In the genomic region with DNA sequence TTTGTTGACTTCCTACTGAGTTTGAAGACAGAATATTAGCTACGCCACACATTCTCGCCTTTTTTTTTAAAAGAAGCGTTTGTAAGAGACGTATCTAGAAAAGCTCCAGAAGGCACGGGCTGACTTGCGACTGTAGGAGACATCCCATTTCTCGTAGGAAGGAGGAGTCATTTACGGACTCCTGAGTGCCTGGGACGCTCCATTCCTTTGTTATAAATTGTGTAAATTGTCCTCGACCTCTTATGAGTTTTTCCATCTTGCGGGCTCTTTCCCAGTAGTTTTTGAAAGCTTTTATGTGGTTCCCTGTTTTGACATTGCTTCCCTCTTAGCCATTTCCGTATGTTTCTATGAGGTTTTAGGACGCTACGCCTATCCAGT, we compare ENCODE assay signal across 8 cellular contexts. TPM values are rescaled to one million over a fixed set of nuclear protein-coding genes. Genes with fewer than 3 reads are reported as not detected.
DNase-seq lines count a peak whose midpoint lies in the region; ATAC-seq and TF ChIP-seq lines count a peak whose summit lies in the region.

No MANE protein-coding gene starts in this region.

- peak overlapping the region; percentile 94 for H3K9ac ChIP-seq in adipocyte (ENCODE audit: low read length)

- H3K36me3 ChIP-seq in adipocyte (ENCODE audit: control insufficient read depth, insufficient read depth, low read length, severe bottlenecking) (peaks cover 14% of the 10 kb centered on the region), kidney epithelial cell (ENCODE audit: control insufficient read depth, insufficient read depth, low read length) (peaks cover 2% of the 10 kb centered on the region), thymus (ENCODE audit: control insufficient read depth, insufficient read depth) (peaks cover 21% of the 10 kb centered on the region)

- H3K27ac ChIP-seq in HL-60 (replicated peaks) (peak overlapping the region; percentile 55), thymus (ENCODE audit: low read depth) (no peak overlapping the region)

- WGBS in thymus: 11% methylated on average over 14 of the region's 14 CpGs

- no peaks in the 10 kb centered on the region for H3K9me3 ChIP-seq in adipocyte (ENCODE audit: control insufficient read depth, low read length)
- H3K9me3 ChIP-seq in thymus (ENCODE audit: control insufficient read depth): no peaks in the 10 kb centered on the region

- peak overlapping the region; percentile 89 for H3K4me3 ChIP-seq in AG09309 (ENCODE audit: control insufficient read depth, low read depth, low read length)
- H3K4me3 ChIP-seq in HL-60 (replicated peaks; ENCODE audit: insufficient read depth, low read length): peak overlapping the region; percentile 83
- H3K4me3 ChIP-seq in adipocyte (ENCODE audit: low read length): peak overlapping the region; percentile 88
- peak overlapping the region; percentile 92 for H3K4me3 ChIP-seq in kidney epithelial cell (ENCODE audit: low read depth, low read length)
- H3K4me3 ChIP-seq in thymus (ENCODE audit: low read length): peak overlapping the region; percentile 94

- no peak for TF ChIP-seq CTCF in AG09309 (IDR thresholded peaks at IDR 0.05; ENCODE audit: control insufficient read depth, insufficient read depth, low read depth, low read length, missing control alignments)
- TF ChIP-seq CTCF in HL-60 (IDR thresholded peaks at IDR 0.05; ENCODE audit: insufficient read depth, low read length): no peak
- no peak for TF ChIP-seq CTCF in kidney epithelial cell (IDR thresholded peaks at IDR 0.05; ENCODE audit: insufficient read depth, low read length, poor library complexity, severe bottlenecking)

- ATAC-seq in HG03025 (IDR thresholded peaks at IDR 0.05; ENCODE audit: low FRiP score, unreplicated experiment): no peak

- H3K27me3 ChIP-seq in HL-60 (ENCODE audit: insufficient read depth, poor library complexity, severe bottlenecking) (no peaks in the 10 kb centered on the region), adipocyte (replicated peaks; ENCODE audit: control insufficient read depth, insufficient read depth, low read length) (no peaks in the 10 kb centered on the region), kidney epithelial cell (ENCODE audit: control insufficient read depth, insufficient read depth, low read length) (no peaks in the 10 kb centered on the region), thymus (ENCODE audit: control insufficient read depth, insufficient read depth) (no peaks in the 10 kb centered on the region)

- H3K4me1 ChIP-seq in adipocyte (ENCODE audit: control insufficient read depth, insufficient read depth, low read length): peaks cover 23% of the 10 kb centered on the region
- peaks cover 16% of the 10 kb centered on the region for H3K4me1 ChIP-seq in thymus (ENCODE audit: control insufficient read depth, insufficient read depth, low read length)

- DNase-seq in AG09309 (ENCODE audit: low read depth) (no peak), HL-60 (ENCODE audit: low read depth in 1 of 2, low spot score in 1 of 2) (no peak), adipocyte (ENCODE audit: low read depth) (peak; percentile 57), kidney epithelial cell (ENCODE audit: low read depth) (no peak), NCI-H446 (lab: John Stamatoyannopoulos, UW) (no peak)
- DNase-seq in activated CD4-positive, alpha-beta T cell treated with anti-CD3 and anti-CD28 coated beads for 48 hours: no peak

RNA-seq across cellular contexts. Expression of gene RABL6, which starts 1.0 kb away (rescaled TPM):
- 99.3 and 118 TPM in 2 replicates for total RNA-seq in kidney epithelial cell
- 55.1 TPM for polyA plus RNA-seq in thymus

RNA-seq across cellular contexts. Expression of gene CCDC183, which starts 12.6 kb away (rescaled TPM):
- total RNA-seq in kidney epithelial cell: 0.84 and 0.89 TPM in 2 replicates
- 5.0 TPM for polyA plus RNA-seq in thymus

RNA-seq across cellular contexts. Expression of gene TMEM141, which starts 17.6 kb away (rescaled TPM):
- total RNA-seq in kidney epithelial cell: 69.8 and 79.8 TPM in 2 replicates
- polyA plus RNA-seq in thymus: 81.0 TPM

RNA-seq across cellular contexts. Expression of gene AJM1, which starts 33.5 kb away (rescaled TPM):
- 0.75 and 0.96 TPM in 2 replicates for total RNA-seq in kidney epithelial cell
- 1.8 TPM for polyA plus RNA-seq in thymus

RNA-seq across cellular contexts. Expression of gene PHPT1, which starts 40.4 kb away (rescaled TPM):
- total RNA-seq in kidney epithelial cell: 124 and 129 TPM in 2 replicates
- polyA plus RNA-seq in thymus: 85.7 TPM
